Comparison of ENCODE assay signal across 9 cellular contexts in genomic region chr15:76930831-76931396, GRCh38. TPM values are rescaled to one million over a fixed set of nuclear protein-coding genes. Genes with fewer than 3 reads are reported as not detected.
A peak's percentile ranks its signal among the peaks of the same experiment; 100 is the strongest.
DNase-seq lines count a peak whose midpoint lies in the region; ATAC-seq, FAIRE-seq and TF ChIP-seq lines count a peak whose summit lies in the region.
"Had no signal": no experiment of that assay in that cellular context is flagged by ENCODE, and none has a peak within 500 bp of the region (broad histone marks: within the 10 kb centered on the region; RNA-seq: fewer than 3 reads in every experiment).

No MANE protein-coding gene starts in this region.

- intact Hi-C loops in endothelial cell of umbilical vein (cut with micrococcal nuclease), result loop anchor here (1.0 kb wide), 1 partner anchor 26 kb away; the partner anchor contains the start of gene SCAPER

- H3K4me1 ChIP-seq in OCI-LY1 (ENCODE audit: insufficient read depth, low read length, severe bottlenecking), result peaks cover 27% of the 10 kb centered on the region
- H3K4me1 ChIP-seq in endothelial cell of umbilical vein (ENCODE audit: control insufficient read depth, extremely low read depth, insufficient read depth, low read length), result peaks cover 10% of the 10 kb centered on the region

- no peaks in the 10 kb centered on the region for H3K9me1 ChIP-seq in endothelial cell of umbilical vein (replicated peaks; ENCODE audit: control insufficient read depth, extremely low read depth, insufficient read depth, low read length)

- peak overlapping the region; percentile 96; the same call in 1 of the 2 replicates for H2AFZ ChIP-seq in OCI-LY1 (ENCODE audit: low read length)
- peak overlapping the region; percentile 47 for H2AFZ ChIP-seq in endothelial cell of umbilical vein (ENCODE audit: low read depth, low read length)

- H3K4me2 ChIP-seq in OCI-LY1 (ENCODE audit: low read length) (peak overlapping the region; percentile 73), endothelial cell of umbilical vein (ENCODE audit: insufficient read depth, low read length) (peak overlapping the region; percentile 50)

- no peaks in the 10 kb centered on the region for H4K20me1 ChIP-seq in OCI-LY1 (ENCODE audit: insufficient read depth, low read length)
- no peaks in the 10 kb centered on the region for H4K20me1 ChIP-seq in endothelial cell of umbilical vein (replicated peaks; ENCODE audit: control insufficient read depth, extremely low read depth, insufficient read depth, low read length)

- peaks cover 11% of the 10 kb centered on the region for H3K36me3 Mint-ChIP-seq in progenitor cell of endocrine pancreas (ENCODE audit: insufficient read depth)

- H3K36me3 ChIP-seq in OCI-LY1 (ENCODE audit: insufficient read depth, low read length), result peaks cover 14% of the 10 kb centered on the region; the same call in 1 of the 2 replicates
- H3K36me3 ChIP-seq in endothelial cell of umbilical vein (ENCODE audit: control insufficient read depth in 2 of 2, extremely low read depth in 1 of 2, insufficient read depth in 2 of 2, low read length in 2 of 2), result peaks cover 0 to 6% of the 10 kb centered on the region in 2 experiments

- no peak for TF ChIP-seq POLR2A in GM12891 (IDR thresholded peaks at IDR 0.05; ENCODE audit: low read depth, low read length)
- TF ChIP-seq POLR2A in endothelial cell of umbilical vein (IDR thresholded peaks at IDR 0.05; ENCODE audit: low read depth, low read length), result no peak

- DNase-seq in GM12891 (ENCODE audit: insufficient read length, low spot score), result no peak
- DNase-seq in endothelial cell of umbilical vein (ENCODE audit: low read depth, low spot score), result no peak
- no peak for DNase-seq in progenitor cell of endocrine pancreas (ENCODE audit: low spot score, unreplicated experiment)
- DNase-seq in D341Med (ENCODE audit: low spot score), result no peak
- DNase-seq in NCI-H345 (lab: John Stamatoyannopoulos, UW), result no peak

- TF ChIP-seq CTCF in OCI-LY1 (IDR thresholded peaks at IDR 0.05; ENCODE audit: low read length) (no peak), endothelial cell of umbilical vein (IDR thresholded peaks at IDR 0.05; ENCODE audit: extremely low read depth in 1 of 2, insufficient read depth in 1 of 2, low read depth in 1 of 2, low read length in 2 of 2) (no peak), progenitor cell of endocrine pancreas (IDR thresholded peaks at IDR 0.05; ENCODE audit: unreplicated experiment) (no peak)

- no peak for ATAC-seq in HG03571 (IDR thresholded peaks at IDR 0.05; ENCODE audit: unreplicated experiment)
- no peak for ATAC-seq in GM21619 (IDR thresholded peaks at IDR 0.05; ENCODE audit: unreplicated experiment)

- H3F3A ChIP-seq in OCI-LY1 (ENCODE audit: insufficient read depth, low read length), result no peaks in the 10 kb centered on the region

- H3K27me3 ChIP-seq in OCI-LY1 (ENCODE audit: insufficient read depth, low read length) (no peaks in the 10 kb centered on the region), endothelial cell of umbilical vein (ENCODE audit: control insufficient read depth in 2 of 2, insufficient read depth in 2 of 2, low read length in 2 of 2) (peaks cover 0 to 4% of the 10 kb centered on the region in 2 experiments)

- H3K9ac ChIP-seq in OCI-LY1 (ENCODE audit: low read length) (peak overlapping the region; percentile 70), endothelial cell of umbilical vein (replicated peaks; ENCODE audit: extremely low read depth, insufficient read depth, low read length) (peak overlapping the region; percentile 12)

- peak; percentile 20 for FAIRE-seq in GM12891 (lab: Jason Lieb, UNC)
- FAIRE-seq in endothelial cell of umbilical vein (lab: Jason Lieb, UNC), result no peak
- FAIRE-seq: TTC549 had no signal

- H3K9me3 ChIP-seq in OCI-LY1 (ENCODE audit: low read length) (no peaks in the 10 kb centered on the region), endothelial cell of umbilical vein (replicated peaks; ENCODE audit: control insufficient read depth, insufficient read depth, low read length) (no peaks in the 10 kb centered on the region)

- no peaks in the 10 kb centered on the region for H3K79me2 ChIP-seq in OCI-LY1 (ENCODE audit: insufficient read depth, low read length)
- peaks cover 5% of the 10 kb centered on the region for H3K79me2 ChIP-seq in endothelial cell of umbilical vein (ENCODE audit: control insufficient read depth, insufficient read depth, low read length)

- H3K4me3 ChIP-seq in OCI-LY1 (ENCODE audit: low read depth, low read length, poor library complexity, severe bottlenecking), result peak overlapping the region; percentile 78
- H3K4me3 ChIP-seq in endothelial cell of umbilical vein (replicated peaks in 1 of 3; ENCODE audit: insufficient read depth in 1 of 3, low read depth in 1 of 3, low read length in 3 of 3), result peak overlapping the region in 2 of 3 experiments; percentile 37 to 82

- POLR2A ChIA-PET in endothelial cell of umbilical vein (lab: Charles Lee), result interaction anchor here (1.0 kb wide), 1 partner anchor 26 kb away, joined by 3 read pairs; the partner anchor contains the start of gene SCAPER

- BruUV-seq in endothelial cell of umbilical vein (replicated peaks; lab: Mats Ljungman, UMichigan), result TSS peak; percentile 43

- CTCF ChIA-PET in endothelial cell of umbilical vein (lab: Charles Lee), result interaction anchor here (1.4 to 1.5 kb wide), 2 partner anchors 25 to 745 kb away, joined by 3 to 4 read pairs; no protein-coding TSS in a partner anchor

- peaks cover 26% of the 10 kb centered on the region for H3K4me1 Mint-ChIP-seq in progenitor cell of endocrine pancreas (ENCODE audit: low read depth)

- H3K27ac Mint-ChIP-seq in progenitor cell of endocrine pancreas, result peak overlapping the region; percentile 95

- peaks cover 3% of the 10 kb centered on the region for H3K27me3 Mint-ChIP-seq in progenitor cell of endocrine pancreas

- H3K27ac ChIP-seq in OCI-LY1 (ENCODE audit: low read depth, low read length, poor library complexity, severe bottlenecking) (no peak overlapping the region), endothelial cell of umbilical vein (ENCODE audit: insufficient read depth, low read depth, low read length) (no peak overlapping the region)

- dilution Hi-C loops in endothelial cell of umbilical vein (cut with MboI; ENCODE audit: extremely low pct_ligation_motif_present, low sequenced_read_pairs), result no loop called here

- H3K4me3 Mint-ChIP-seq in progenitor cell of endocrine pancreas (ENCODE audit: low read depth), result peak overlapping the region; percentile 91

- no peaks in the 10 kb centered on the region for H3K9me3 Mint-ChIP-seq in progenitor cell of endocrine pancreas (ENCODE audit: low read depth)

- H3K9me2 ChIP-seq in OCI-LY1 (ENCODE audit: low read depth, low read length), result no peaks in the 10 kb centered on the region

TF ChIP-seq in GM12891, 5 proteins besides CTCF, POLR2A, EP300 and RAD21:
- TF ChIP-seq PAX5 (IDR thresholded peaks at IDR 0.05; ENCODE audit: insufficient read depth, low read length, severe bottlenecking) (no peak), TAF1 (IDR thresholded peaks at IDR 0.05; ENCODE audit: low read depth, low read length) (no peak), SPI1 (IDR thresholded peaks at IDR 0.05; ENCODE audit: low read depth, low read length) (no peak), POU2F2 (IDR thresholded peaks at IDR 0.05; ENCODE audit: low read depth, low read length) (no peak), POLR2AphosphoS5 (IDR thresholded peaks at IDR 0.05; ENCODE audit: low read depth, low read length) (no peak)

TF ChIP-seq in endothelial cell of umbilical vein, 7 proteins besides CTCF, POLR2A, EP300 and RAD21:
- TF ChIP-seq FOS (IDR thresholded peaks at IDR 0.05; ENCODE audit: borderline replicate concordance, insufficient read depth, low read length), result no peak
- no peak for TF ChIP-seq MAX (IDR thresholded peaks at IDR 0.05; ENCODE audit: insufficient read depth, insufficient read length)
- TF ChIP-seq GATA2 (IDR thresholded peaks at IDR 0.05; ENCODE audit: insufficient read depth, insufficient read length, low read depth, low read length), result no peak
- TF ChIP-seq JUN (IDR thresholded peaks at IDR 0.05; ENCODE audit: borderline replicate concordance, insufficient read depth, insufficient read length, low read depth), result no peak
- no peak for TF ChIP-seq POLR2AphosphoS5 (IDR thresholded peaks at IDR 0.05; ENCODE audit: insufficient read depth, low read depth, low read length)
- TF ChIP-seq MYC (IDR thresholded peaks at IDR 0.05; ENCODE audit: low read depth, low read length), result no peak
- TF ChIP-seq EZH2 (IDR thresholded peaks at IDR 0.05; ENCODE audit: borderline replicate concordance, low read depth, low read length, severe bottlenecking), result no peak

RNA-seq across cellular contexts. Expression of gene RCN2, which starts 0.6 kb away (rescaled TPM):
- 6.1 TPM for polyA plus RNA-seq in GM12891 (2012; ENCODE audit: low read depth, missing spikeins)
- 69.8 and 71.9 TPM in 2 replicates for total RNA-seq in endothelial cell of umbilical vein
- polyA plus RNA-seq in endothelial cell of umbilical vein, result 30.2 and 45.2 TPM in 2 replicates
- polyA plus RNA-seq in endothelial cell of umbilical vein (2011; cell fraction: cytosol; rRNA removed), result 63.9 and 65.6 TPM in 2 replicates
- 26.9 and 45.4 TPM in 2 replicates for polyA plus RNA-seq in endothelial cell of umbilical vein (2011; cell fraction: nucleus; rRNA removed)
- 65.8 and 70.5 TPM in 2 replicates for polyA plus RNA-seq in endothelial cell of umbilical vein (2012)
- 11.7 and 16.8 TPM in 2 replicates for polyA minus RNA-seq in endothelial cell of umbilical vein
- polyA minus RNA-seq in endothelial cell of umbilical vein (2011; cell fraction: cytosol; rRNA and poly(A)+ RNA removed), result 20.1 TPM
- 9.9 and 13.4 TPM in 2 replicates for polyA minus RNA-seq in endothelial cell of umbilical vein (2011; cell fraction: nucleus; rRNA and poly(A)+ RNA removed)
- 232 and 236 TPM in 2 replicates for total RNA-seq in progenitor cell of endocrine pancreas

RNA-seq across cellular contexts. Expression of gene SCAPER, which starts 25.8 kb away (rescaled TPM):
- polyA plus RNA-seq in GM12891 (2012; ENCODE audit: low read depth, missing spikeins), result 4.2 TPM
- total RNA-seq in endothelial cell of umbilical vein (11.2 and 12.7 TPM in 2 replicates), progenitor cell of endocrine pancreas (43.1 and 43.3 TPM in 2 replicates)
- polyA plus RNA-seq in endothelial cell of umbilical vein, result 1.5 and 2.7 TPM in 2 replicates
- polyA plus RNA-seq in endothelial cell of umbilical vein (2011; cell fraction: cytosol; rRNA removed), result 2.6 and 3.2 TPM in 2 replicates
- 10.7 and 10.9 TPM in 2 replicates for polyA plus RNA-seq in endothelial cell of umbilical vein (2011; cell fraction: nucleus; rRNA removed)
- 3.6 and 5.6 TPM in 2 replicates for polyA plus RNA-seq in endothelial cell of umbilical vein (2012)
- polyA minus RNA-seq in endothelial cell of umbilical vein, result 4.0 and 4.8 TPM in 2 replicates
- polyA minus RNA-seq in endothelial cell of umbilical vein (2011; cell fraction: cytosol; rRNA and poly(A)+ RNA removed), result 3.4 TPM
- polyA minus RNA-seq in endothelial cell of umbilical vein (2011; cell fraction: nucleus; rRNA and poly(A)+ RNA removed), result 23.5 and 24.0 TPM in 2 replicates
